In the genomic region with DNA sequence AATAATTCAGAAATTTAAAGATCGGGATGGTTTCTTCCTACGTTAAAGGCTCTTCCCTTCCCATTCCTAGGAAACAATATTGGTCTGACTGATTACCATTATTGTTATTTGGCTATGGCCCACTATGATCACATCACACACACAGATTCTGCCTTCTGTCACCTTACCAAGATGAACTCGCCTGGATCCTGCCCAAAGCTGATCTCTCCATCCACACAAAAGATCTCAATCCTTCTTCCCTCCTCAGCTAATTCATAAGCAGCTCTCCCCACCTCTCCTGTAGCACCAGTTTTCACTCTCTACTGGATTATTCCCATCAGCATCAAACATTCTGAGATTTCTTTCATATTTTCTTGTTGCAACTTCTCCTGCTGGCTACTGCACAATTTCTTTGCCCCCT, we compare ENCODE assay signal across 13 cellular contexts.
"Had no signal": no experiment of that assay in that cellular context is flagged by ENCODE, and none has a peak within 500 bp of the region (broad histone marks: within the 10 kb centered on the region; RNA-seq: fewer than 3 reads in every experiment).

No MANE protein-coding gene starts in this region.

- H3K9me3 Mint-ChIP-seq: natural killer cell; stimulated activated naive CD8-positive, alpha-beta T cell treated with anti-CD3 and anti-CD28 coated beads, Interleukin-15, amount 100 ng/mL, for 72 hours had no signal

- H3K4me3 ChIP-seq: adrenal gland, lung, spleen, thoracic aorta had no signal

- H3K27ac ChIP-seq: adrenal gland, spleen, thoracic aorta had no signal

- H3K9me3 ChIP-seq: adrenal gland, spleen, thoracic aorta had no signal

- H3K4me3 Mint-ChIP-seq: activated CD8-positive, alpha-beta T cell treated with anti-CD3 and anti-CD28 coated beads for 36 hours; natural killer cell; stimulated activated naive CD8-positive, alpha-beta T cell treated with anti-CD3 and anti-CD28 coated beads, Interleukin-15, amount 100 ng/mL, for 72 hours had no signal

- H3K36me3 Mint-ChIP-seq: natural killer cell had no signal

- DNase-seq: activated CD4-positive, alpha-beta T cell treated with anti-CD3 and anti-CD28 coated beads for 4 hours; activated CD8-positive, alpha-beta memory T cell treated with anti-CD3 and anti-CD28 coated beads, Interleukin-2, amount 50 U/mL, for 4 hours; activated CD8-positive, alpha-beta T cell treated with anti-CD3 and anti-CD28 coated beads for 36 hours; adrenal gland; hypothalamus; natural killer cell; spleen; stimulated activated CD4-positive, alpha-beta T cell treated with anti-CD3 and anti-CD28 coated beads, Interleukin-1b, Interleukin-23, amount 100 ng/mL, for 48 hours; stimulated activated naive CD8-positive, alpha-beta T cell treated with anti-CD3 and anti-CD28 coated beads, Interleukin-15, amount 100 ng/mL, for 72 hours; T-helper 9 cell had no signal

- H3K27me3 ChIP-seq: adrenal gland, spleen had no signal

- ATAC-seq: activated CD8-positive, alpha-beta T cell treated with anti-CD3 and anti-CD28 coated beads for 36 hours; natural killer cell; sciatic nerve; stimulated activated naive CD8-positive, alpha-beta T cell treated with anti-CD3 and anti-CD28 coated beads, Interleukin-15, amount 100 ng/mL, for 72 hours had no signal

- H3K27ac Mint-ChIP-seq: activated CD8-positive, alpha-beta T cell treated with anti-CD3 and anti-CD28 coated beads for 36 hours; stimulated activated naive CD8-positive, alpha-beta T cell treated with anti-CD3 and anti-CD28 coated beads, Interleukin-15, amount 100 ng/mL, for 72 hours had no signal

- H3K36me3 ChIP-seq: adrenal gland, spleen, thoracic aorta had no signal

- H3K27me3 Mint-ChIP-seq: activated CD8-positive, alpha-beta T cell treated with anti-CD3 and anti-CD28 coated beads for 36 hours; stimulated activated naive CD8-positive, alpha-beta T cell treated with anti-CD3 and anti-CD28 coated beads, Interleukin-15, amount 100 ng/mL, for 72 hours had no signal
